In genomic region chr7:157938211-157938610, GRCh38 we compare ENCODE assay signal across 23 cellular contexts.
"Had no signal": no experiment of that assay in that cellular context is flagged by ENCODE, and none has a peak within 500 bp of the region (broad histone marks: within the 10 kb centered on the region; RNA-seq: fewer than 3 reads in every experiment).

No MANE protein-coding gene starts in this region.

- H3K27me3 Mint-ChIP-seq: naive B cell, type B pancreatic cell had no signal

- H3K36me3 Mint-ChIP-seq: immature natural killer cell; natural killer cell; stimulated activated memory B cell treated with anti-CD40 and anti-IgM and Interleukin-4, amounts not matched to agents 10 μg/mL and 1 μg/mL and 100 μg/mL, for 72 hours; type B pancreatic cell had no signal

- DNase-seq: hypothalamus; immature natural killer cell; left ventricle myocardium superior; mesenchymal stem cell; naive B cell; natural killer cell; nephron progenitor cell; ovary; right lobe of liver; stimulated activated CD4-positive, alpha-beta T cell treated with anti-CD3 and anti-CD28 coated beads, Interleukin-1b, Interleukin-23, amount 100 ng/mL, for 48 hours; stimulated activated CD4-positive, alpha-beta T cell treated with anti-CD3 and anti-CD28 coated beads, Interleukin-2, amount 100 ng/mL, for 48 hours; stimulated activated CD4-positive, alpha-beta T cell treated with anti-CD3 and anti-CD28 coated beads, Interleukin-4, amount 100 ng/mL, for 4 hours; stimulated activated CD8-positive, alpha-beta memory T cell treated with anti-CD3 and anti-CD28 coated beads, Interleukin-4, amount 100 ng/mL, for 48 hours; stimulated activated naive CD4-positive, alpha-beta T cell treated with Interleukin-2 at 50 U/mL for 16 hours; stimulated activated naive CD8-positive, alpha-beta T cell treated with anti-CD3 and anti-CD28 coated beads, Interleukin-15, amount 100 ng/mL, for 72 hours; substantia nigra; uterus had no signal

- H3K4me1 Mint-ChIP-seq: immature natural killer cell; mesothelial cell of epicardium; naive B cell; natural killer cell; nephron progenitor cell; stimulated activated memory B cell treated with anti-CD40 and anti-IgM and Interleukin-4, amounts not matched to agents 10 μg/mL and 1 μg/mL and 100 μg/mL, for 72 hours; stimulated activated naive CD8-positive, alpha-beta T cell treated with anti-CD3 and anti-CD28 coated beads, Interleukin-15, amount 100 ng/mL, for 72 hours had no signal

- H3K27ac Mint-ChIP-seq: immature natural killer cell; mesothelial cell of epicardium; naive B cell; natural killer cell; nephron progenitor cell; progenitor cell of endocrine pancreas; stimulated activated memory B cell treated with anti-CD40 and anti-IgM and Interleukin-4, amounts not matched to agents 10 μg/mL and 1 μg/mL and 100 μg/mL, for 72 hours; stimulated activated naive CD8-positive, alpha-beta T cell treated with anti-CD3 and anti-CD28 coated beads, Interleukin-15, amount 100 ng/mL, for 72 hours; type B pancreatic cell had no signal

- H3K4me3 Mint-ChIP-seq: immature natural killer cell; mesothelial cell of epicardium; naive B cell; natural killer cell; nephron progenitor cell; neural progenitor cell; stimulated activated memory B cell treated with anti-CD40 and anti-IgM and Interleukin-4, amounts not matched to agents 10 μg/mL and 1 μg/mL and 100 μg/mL, for 72 hours; stimulated activated naive CD8-positive, alpha-beta T cell treated with anti-CD3 and anti-CD28 coated beads, Interleukin-15, amount 100 ng/mL, for 72 hours; type B pancreatic cell had no signal

- ATAC-seq: left lobe of liver; left ventricle myocardium superior; natural killer cell; right lobe of liver; stimulated activated memory B cell treated with anti-CD40 and anti-IgM and Interleukin-4, amounts not matched to agents 10 μg/mL and 1 μg/mL and 100 μg/mL, for 72 hours; stimulated activated naive CD8-positive, alpha-beta T cell treated with anti-CD3 and anti-CD28 coated beads, Interleukin-15, amount 100 ng/mL, for 72 hours had no signal
